19 cellular contexts compared by ENCODE assay signal in the genomic region with DNA sequence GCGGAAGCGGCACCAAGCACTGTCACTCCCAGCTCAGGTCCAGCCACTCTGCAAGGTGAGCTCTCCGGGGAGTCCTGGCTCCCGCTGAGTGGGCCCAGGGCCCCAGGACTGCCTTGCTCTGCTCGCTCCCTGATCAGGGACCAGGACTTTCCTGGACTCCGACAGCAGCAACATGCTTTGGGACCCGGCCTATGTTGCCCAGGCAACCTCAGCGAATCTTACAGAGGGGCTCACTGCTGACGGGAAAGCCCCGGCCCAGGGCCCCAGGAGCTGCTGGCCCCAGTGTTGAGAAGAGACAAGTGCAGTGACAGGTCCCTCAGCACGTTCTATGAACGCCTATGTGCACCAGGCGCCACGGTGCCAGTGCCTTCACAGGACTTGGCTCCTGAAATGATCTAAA. TPM values are rescaled to one million over a fixed set of nuclear protein-coding genes. Genes with fewer than 3 reads are reported as not detected.
"Had no signal": no experiment of that assay in that cellular context is flagged by ENCODE, and none has a peak within 500 bp of the region (broad histone marks: within the 10 kb centered on the region; RNA-seq: fewer than 3 reads in every experiment).

No MANE protein-coding gene starts in this region.

- H3K36me3 ChIP-seq: brain microvascular endothelial cell, esophagus squamous epithelium, gastroesophageal sphincter had no signal

- DNase-seq: activated T-cell treated with anti-CD3 and anti-CD28 coated beads, Interleukin-2, amount 50 U/mL, for 1 hour; aorta; brain microvascular endothelial cell; central memory CD4-positive, alpha-beta T cell; dermis blood vessel endothelial cell; effector memory CD8-positive, alpha-beta T cell; esophagus squamous epithelium; islet precursor cell; left cardiac atrium; occipital lobe; spleen; stimulated activated CD4-positive, alpha-beta T cell treated with anti-CD3 and anti-CD28 coated beads, Interleukin-4, amount 100 ng/mL, for 1 hour; stimulated activated naive CD4-positive, alpha-beta T cell treated with Interleukin-2 at 50 U/mL for 16 hours; T-helper 9 cell had no signal

- H3K4me1 Mint-ChIP-seq: WTC11 had no signal

- H3K27me3 ChIP-seq: brain microvascular endothelial cell, gastroesophageal sphincter had no signal

- H3K9me3 Mint-ChIP-seq: activated naive CD4-positive, alpha-beta T cell treated with anti-CD3 and anti-CD28 coated beads, Interleukin-2, amount 50 U/mL, for 72 hours; effector memory CD8-positive, alpha-beta T cell; memory B cell; natural killer cell treated with Interleukin-12 subunit alpha and Interleukin-12 subunit beta and Interleukin-15 and Interleukin-18, amount 100 ng/mL, for 72 hours; WTC11 had no signal

- H3K27ac ChIP-seq: brain microvascular endothelial cell, esophagus squamous epithelium, gastroesophageal sphincter, spleen had no signal

- H3K9me3 ChIP-seq: esophagus squamous epithelium, gastroesophageal sphincter, spleen had no signal

- H3K27me3 Mint-ChIP-seq: memory B cell; natural killer cell treated with Interleukin-12 subunit alpha and Interleukin-12 subunit beta and Interleukin-15 and Interleukin-18, amount 100 ng/mL, for 72 hours had no signal

- H3K4me3 ChIP-seq: esophagus squamous epithelium, gastroesophageal sphincter, spleen had no signal

- ATAC-seq: activated naive CD4-positive, alpha-beta T cell treated with anti-CD3 and anti-CD28 coated beads, Interleukin-2, amount 50 U/mL, for 72 hours; effector memory CD8-positive, alpha-beta T cell; gastroesophageal sphincter; natural killer cell treated with Interleukin-12 subunit alpha and Interleukin-12 subunit beta and Interleukin-15 and Interleukin-18, amount 100 ng/mL, for 72 hours; WTC11 had no signal

- H3K36me3 Mint-ChIP-seq: activated naive CD4-positive, alpha-beta T cell treated with anti-CD3 and anti-CD28 coated beads, Interleukin-2, amount 50 U/mL, for 72 hours; natural killer cell treated with Interleukin-12 subunit alpha and Interleukin-12 subunit beta and Interleukin-15 and Interleukin-18, amount 100 ng/mL, for 72 hours had no signal

- H3K4me3 Mint-ChIP-seq: effector memory CD8-positive, alpha-beta T cell; memory B cell; natural killer cell treated with Interleukin-12 subunit alpha and Interleukin-12 subunit beta and Interleukin-15 and Interleukin-18, amount 100 ng/mL, for 72 hours; WTC11 had no signal

- H3K27ac Mint-ChIP-seq: activated naive CD4-positive, alpha-beta T cell treated with anti-CD3 and anti-CD28 coated beads, Interleukin-2, amount 50 U/mL, for 72 hours; effector memory CD8-positive, alpha-beta T cell; memory B cell; natural killer cell treated with Interleukin-12 subunit alpha and Interleukin-12 subunit beta and Interleukin-15 and Interleukin-18, amount 100 ng/mL, for 72 hours; WTC11 had no signal

RNA-seq across cellular contexts. Expression of a gene that starts 28.4 kb away (rescaled TPM):
- total RNA-seq: natural killer cell treated with Interleukin-12 subunit alpha and Interleukin-12 subunit beta and Interleukin-15 and Interleukin-18, amount 100 ng/mL, for 72 hours had no signal
